ENCODE assay signal across 8 cellular contexts in the genomic region with DNA sequence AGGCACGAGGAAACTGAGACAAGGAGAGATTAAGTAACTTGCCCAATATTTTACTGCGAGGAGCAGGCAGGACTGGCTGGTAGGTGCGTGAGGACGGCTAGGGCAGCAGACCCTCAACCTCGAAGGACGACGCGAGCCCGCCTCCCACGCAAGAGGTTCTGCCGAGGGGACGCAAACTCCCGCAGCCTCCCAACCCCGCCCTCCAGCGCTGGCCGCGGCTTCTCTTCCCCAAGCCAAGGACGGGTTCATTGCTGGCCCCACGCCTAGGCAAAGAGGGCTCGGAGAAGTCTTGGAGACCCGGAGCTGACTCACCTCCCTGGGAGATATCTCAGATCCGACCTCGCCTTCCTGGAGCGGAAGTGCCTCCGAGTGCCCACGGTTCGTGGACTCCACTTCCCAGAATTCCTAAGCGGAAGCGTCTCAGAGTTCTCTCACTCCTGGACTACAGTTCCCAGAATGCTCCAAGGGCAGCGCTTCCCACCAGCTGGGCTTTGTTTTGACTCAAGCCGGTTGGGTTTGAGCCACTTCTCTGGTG. TPM values are rescaled to one million over a fixed set of nuclear protein-coding genes. Genes with fewer than 3 reads are reported as not detected.
DNase-seq lines count a peak whose midpoint lies in the region; ATAC-seq and TF ChIP-seq lines count a peak whose summit lies in the region.

A gene (minus strand): TSS at position 367 of the 535 bp plus-strand sequence. CDS start 1,621 bp downstream, outside the sequence.

- H3K4me1 Mint-ChIP-seq in activated naive CD8-positive, alpha-beta T cell treated with anti-CD3 and anti-CD28 coated beads, Interleukin-2, amount 50 U/mL, for 24 hours, result peaks cover 21% of the 10 kb centered on the region

- no peak for TF ChIP-seq EP300 in ovary (IDR thresholded peaks at IDR 0.05)

- TF ChIP-seq CTCF in HFF-Myc (IDR thresholded peaks at IDR 0.05; ENCODE audit: low read depth, low read length, missing control alignments), result no peak
- no peak for TF ChIP-seq CTCF in ovary (IDR thresholded peaks at IDR 0.05)
- no peak for TF ChIP-seq CTCF in thyroid gland (IDR thresholded peaks at IDR 0.05)

- H3K9me3 Mint-ChIP-seq in activated naive CD8-positive, alpha-beta T cell treated with anti-CD3 and anti-CD28 coated beads, Interleukin-2, amount 50 U/mL, for 24 hours, result peaks cover 33% of the 10 kb centered on the region

- 0 to 1% (median 1%) methylated on average over 28 to 31 of the region's 31 CpGs for WGBS in ovary, 3 donors
- 0 to 1% methylated on average over 16 to 22 of the region's 31 CpGs for WGBS in thyroid gland, 2 donors

- H3K27me3 Mint-ChIP-seq in activated naive CD8-positive, alpha-beta T cell treated with anti-CD3 and anti-CD28 coated beads, Interleukin-2, amount 50 U/mL, for 24 hours, result peaks cover 3% of the 10 kb centered on the region

- H3K27ac ChIP-seq in ovary (peak within 1 kb of the TSS in 1 of 2 donors; percentile 58), thyroid gland (peak within 1 kb of the TSS in 1 of 3 donors; percentile 61)

- peaks cover 30% of the 10 kb centered on the region for H3K36me3 Mint-ChIP-seq in activated naive CD8-positive, alpha-beta T cell treated with anti-CD3 and anti-CD28 coated beads, Interleukin-2, amount 50 U/mL, for 24 hours (ENCODE audit: low read depth)

- intact Hi-C loops in Right ventricle myocardium superior (cut with DNase I) (loop anchor here (5.0 to 10.0 kb wide), 2 partner anchors 43 to 190 kb away; a partner anchor contains a TSS), ovary (cut with DNase I) (no loop called here), thyroid gland (cut with DNase I) (loop anchor here (10.0 kb wide), 1 partner anchor 50 kb away; a partner anchor contains a TSS)

- no peaks in the 10 kb centered on the region for H3K4me1 ChIP-seq in ovary (ENCODE audit: insufficient read depth)
- peaks cover 6% of the 10 kb centered on the region in 2 donors for H3K4me1 ChIP-seq in thyroid gland

- peak; percentile 96 for ATAC-seq in activated naive CD8-positive, alpha-beta T cell treated with anti-CD3 and anti-CD28 coated beads, Interleukin-2, amount 50 U/mL, for 24 hours
- peak; percentile 100 for ATAC-seq in Right ventricle myocardium superior (ENCODE audit: poor library complexity)

- peak; percentile 94 for DNase-seq in GM04503 (ENCODE audit: low read depth)
- peak; percentile 94 for DNase-seq in HFF-Myc (ENCODE audit: extremely low read depth, low read depth)
- peak; percentile 61 for DNase-seq in NCI-H1048 (lab: John Stamatoyannopoulos, UW)
- peak; percentile 66 for DNase-seq in SKM-1 treated with dmso at 0.1 percent for 144 hours (lab: John Stamatoyannopoulos, UW; ENCODE audit: unreplicated experiment)
- DNase-seq in activated naive CD8-positive, alpha-beta T cell treated with anti-CD3 and anti-CD28 coated beads, Interleukin-2, amount 50 U/mL, for 24 hours, result peak; percentile 69
- DNase-seq in Right ventricle myocardium superior, result peak; percentile 92
- peak; percentile 93 to 95 (median 93) for DNase-seq in ovary
- DNase-seq in thyroid gland, result peak; percentile 88 to 89

- TF ChIP-seq POLR2A in ovary (IDR thresholded peaks at IDR 0.05), result peak; percentile 17
- peak in 1 of 2 donors; percentile 47 for TF ChIP-seq POLR2A in thyroid gland (IDR thresholded peaks at IDR 0.05)

- no peaks in the 10 kb centered on the region for H3K36me3 ChIP-seq in ovary
- peaks cover 4 to 12% of the 10 kb centered on the region in 2 donors for H3K36me3 ChIP-seq in thyroid gland

- H3K9me3 ChIP-seq in ovary (peaks cover 0 to 6% of the 10 kb centered on the region in 2 donors), thyroid gland (no peaks in the 10 kb centered on the region)

- peak within 1 kb of the TSS; percentile 87 for H3K27ac Mint-ChIP-seq in activated naive CD8-positive, alpha-beta T cell treated with anti-CD3 and anti-CD28 coated beads, Interleukin-2, amount 50 U/mL, for 24 hours

- peak within 1 kb of the TSS; percentile 86 for H3K4me3 Mint-ChIP-seq in activated naive CD8-positive, alpha-beta T cell treated with anti-CD3 and anti-CD28 coated beads, Interleukin-2, amount 50 U/mL, for 24 hours

- peak within 1 kb of the TSS; percentile 68 for H3K4me3 ChIP-seq in HFF-Myc (replicated peaks; ENCODE audit: low read depth, low read length)
- H3K4me3 ChIP-seq in ovary, result peak within 1 kb of the TSS; percentile 52
- peak within 1 kb of the TSS; percentile 38 to 66 (median 52) for H3K4me3 ChIP-seq in thyroid gland (replicated peaks in 1 of 3)

- H3K27me3 ChIP-seq in ovary (no peaks in the 10 kb centered on the region), thyroid gland (no peaks in the 10 kb centered on the region)

RNA-seq across cellular contexts. Expression of the gene that starts here (rescaled TPM):
- total RNA-seq in Right ventricle myocardium superior (3.3 TPM), ovary (1 to 10 TPM; 3.9 to 7.4 (median 6.2) TPM), thyroid gland (10 to 100 TPM in 3 of 4 donors, 1 to 10 TPM in 1; 7.3 to 17.7 (median 12.8) TPM)
- polyA plus RNA-seq in ovary, result 1 to 10 TPM; 2.5 to 4.5 TPM

Comparison
In these comparisons a context has a peak if more than half of its experiments do, and no peak if none do; other contexts are left out.
1. intact Hi-C loops: an anchor here in Right ventricle myocardium superior (5.0 to 10.0 kb wide) and thyroid gland (10.0 kb wide); none called in ovary.